ENCODE assay signal across 9 cellular contexts in the genomic region with DNA sequence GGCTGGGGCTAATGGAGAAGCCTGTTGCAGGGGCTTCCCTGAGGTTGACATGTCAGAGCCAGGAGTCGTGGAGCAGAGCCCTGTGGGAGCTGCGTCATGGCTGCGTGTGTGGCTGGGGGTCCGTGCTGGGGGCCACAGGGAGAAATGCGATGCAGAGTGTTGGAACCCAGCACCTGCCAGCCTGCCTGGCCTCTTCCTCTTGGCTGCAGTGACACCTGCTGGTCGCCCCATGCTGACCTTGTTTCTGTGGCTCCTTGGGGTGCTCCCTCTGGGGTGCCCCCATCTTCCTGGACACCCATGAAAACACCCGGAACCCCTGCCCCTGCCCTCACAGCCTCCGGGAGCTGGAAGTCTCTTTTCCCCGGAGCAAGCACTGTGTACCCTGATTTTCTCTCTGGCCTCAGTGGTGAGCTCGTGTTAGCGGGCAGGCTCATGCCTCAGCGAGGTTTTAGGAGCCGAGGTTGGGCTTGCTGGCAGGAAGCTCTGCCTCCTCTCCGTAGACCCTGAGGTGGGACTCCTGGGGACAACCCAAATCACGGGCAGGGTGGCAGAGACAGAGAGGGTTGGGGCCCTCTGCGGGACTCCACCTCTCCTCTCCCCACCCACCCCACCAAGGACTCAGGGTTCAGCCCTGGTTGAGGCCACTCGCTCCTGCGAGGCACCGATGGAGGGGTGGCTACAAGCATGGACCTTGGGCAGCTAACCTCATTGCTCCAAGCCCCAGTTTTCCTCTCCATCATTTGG.
DNase-seq lines count a peak whose midpoint lies in the region; ATAC-seq and TF ChIP-seq lines count a peak whose summit lies in the region.
"Had no signal": no experiment of that assay in that cellular context is flagged by ENCODE, and none has a peak within 500 bp of the region (broad histone marks: within the 10 kb centered on the region; RNA-seq: fewer than 3 reads in every experiment).

No MANE protein-coding gene starts in this region.

- H3K27me3 ChIP-seq in foreskin keratinocyte, result peaks cover 15% of the 10 kb centered on the region

- DNase-seq in RPMI7951 (ENCODE audit: low read depth), result peak; percentile 24
- DNase-seq in foreskin keratinocyte, result no peak
- DNase-seq in sciatic nerve (ENCODE audit: low spot score), result peak; percentile 77
- no peak for DNase-seq in DMS153 (lab: John Stamatoyannopoulos, UW)

- H3K4me1 ChIP-seq in foreskin keratinocyte, result no peaks in the 10 kb centered on the region

- ATAC-seq in foreskin keratinocyte (peak; percentile 33), sciatic nerve (peak; percentile 72), GM18867 (IDR thresholded peaks at IDR 0.05; ENCODE audit: unreplicated experiment) (no peak), GM21360 (IDR thresholded peaks at IDR 0.05; ENCODE audit: unreplicated experiment) (no peak), HG03159 (IDR thresholded peaks at IDR 0.05; ENCODE audit: unreplicated experiment) (no peak)

- peak; percentile 43 for TF ChIP-seq CTCF in GM12874 (IDR thresholded peaks at IDR 0.05; ENCODE audit: insufficient read depth, low read depth, low read length)
- TF ChIP-seq CTCF in foreskin keratinocyte (conservative IDR thresholded peaks at IDR 0.05), result peak; percentile 79

- no peak overlapping the region for H3K27ac ChIP-seq in foreskin keratinocyte
- H3K27ac ChIP-seq: neutrophil had no signal

- intact Hi-C loops in sciatic nerve (cut with DNase I), result loop anchor here (5.0 kb wide), 1 partner anchor 104 kb away; the partner anchor contains the start of gene SORCS2

Comparison
In these comparisons a context has a peak if more than half of its experiments do, and no peak if none do; other contexts are left out.
1. DNase-seq: peak in RPMI7951 (single experiment) and sciatic nerve (single experiment); none in foreskin keratinocyte (0 of 2) and DMS153 (single experiment).
2. ATAC-seq: peak in foreskin keratinocyte (single experiment) and sciatic nerve (single experiment); none in GM18867 (single experiment), GM21360 (single experiment) and HG03159 (single experiment).